Comparison of ENCODE assay signal across 27 cellular contexts in the genomic region with DNA sequence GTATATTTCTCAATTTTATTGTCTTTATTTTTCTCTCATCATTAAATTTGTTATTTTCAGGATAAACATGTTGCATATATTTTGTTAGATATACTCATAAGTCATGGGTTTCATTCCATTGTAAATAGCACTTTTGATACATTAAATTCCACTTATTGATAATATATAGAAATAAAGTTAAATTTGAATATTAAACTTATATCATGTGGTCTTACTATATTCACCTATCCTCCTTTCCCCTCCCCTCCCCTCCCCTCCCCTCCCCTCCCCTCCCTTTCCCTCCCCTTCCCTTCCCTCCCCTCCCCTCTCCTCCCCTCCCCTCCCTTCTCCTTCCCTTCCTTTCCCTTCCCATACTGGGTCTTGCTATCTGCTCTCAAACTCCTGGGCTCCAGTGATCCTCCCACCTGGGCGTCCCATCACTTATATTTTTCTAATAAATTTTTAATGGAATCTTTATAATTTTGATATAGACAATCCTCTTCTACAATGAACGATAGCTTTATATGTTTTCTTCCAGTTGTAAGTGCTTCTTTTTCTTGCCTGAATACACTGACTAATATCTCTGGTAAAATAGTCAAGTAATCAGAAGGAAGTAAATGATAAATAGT.
"Had no signal": no experiment of that assay in that cellular context is flagged by ENCODE, and none has a peak within 500 bp of the region (broad histone marks: within the 10 kb centered on the region; RNA-seq: fewer than 3 reads in every experiment).

No MANE protein-coding gene starts in this region.

- FAIRE-seq: colon, endometrium, endothelial cell of umbilical vein, frontal cortex had no signal

- DNase-seq: colonic mucosa; cortex of kidney; dermis blood vessel endothelial cell; dorsolateral prefrontal cortex; effector CD4-positive, alpha-beta T cell; effector CD8-positive, alpha-beta T cell; effector memory CD4-positive, alpha-beta T cell; effector memory CD8-positive, alpha-beta T cell; endodermal cell; erythroblast; esophagus squamous epithelium; foreskin fibroblast; foreskin keratinocyte; gastrocnemius medialis; glutamatergic neuron; head of caudate nucleus; heart left ventricle; heart right ventricle had no signal

- H3K27me3 ChIP-seq: colonic mucosa, dorsolateral prefrontal cortex, esophagus muscularis mucosa, esophagus squamous epithelium, foreskin keratinocyte, gastrocnemius medialis, gastroesophageal sphincter, heart left ventricle, heart right ventricle had no signal

- H3K4me1 ChIP-seq: colonic mucosa, esophagus muscularis mucosa, esophagus squamous epithelium, foreskin keratinocyte, gastrocnemius medialis, gastroesophageal sphincter, heart left ventricle, heart right ventricle had no signal

- H3K36me3 ChIP-seq: colonic mucosa, esophagus muscularis mucosa, esophagus squamous epithelium, gastrocnemius medialis, gastroesophageal sphincter, heart left ventricle, heart right ventricle had no signal

- H3K27ac ChIP-seq: colonic mucosa, coronary artery, dorsolateral prefrontal cortex, epithelial cell of prostate, esophagus muscularis mucosa, esophagus squamous epithelium, foreskin keratinocyte, gastrocnemius medialis, gastroesophageal sphincter, heart left ventricle, heart right ventricle had no signal

- ATAC-seq: effector memory CD8-positive, alpha-beta T cell; esophagus mucosa; foreskin keratinocyte; gastrocnemius medialis; gastroesophageal sphincter; heart left ventricle; heart right ventricle had no signal

- H3K4me3 ChIP-seq: colonic mucosa, coronary artery, dorsolateral prefrontal cortex, esophagus muscularis mucosa, esophagus squamous epithelium, gastrocnemius medialis, gastroesophageal sphincter, heart left ventricle, heart right ventricle had no signal

- H3K9me3 ChIP-seq: colonic mucosa, esophagus muscularis mucosa, esophagus squamous epithelium, gastrocnemius medialis, gastroesophageal sphincter, heart left ventricle, heart right ventricle had no signal
